ENCODE assay signal across 7 cellular contexts in genomic region chr17:18261659-18262058, GRCh38. TPM values are rescaled to one million over a fixed set of nuclear protein-coding genes. Genes with fewer than 3 reads are reported as not detected.
DNase-seq lines count a peak whose midpoint lies in the region; ATAC-seq and TF ChIP-seq lines count a peak whose summit lies in the region.

No MANE protein-coding gene starts in this region.

- DNase-seq in HFFc6, result no peak
- no peak for DNase-seq in activated CD8-positive, alpha-beta T cell treated with anti-CD3 and anti-CD28 coated beads, Interleukin-2, amount 10 ng/mL, durations not matched to agents 7 days and 5 days
- no peak for DNase-seq in stimulated activated naive B cell treated with anti-CD40 and anti-IgM and Interleukin-4, amounts not matched to agents 10 μg/mL and 1 μg/mL and 100 μg/mL, for 72 hours
- DNase-seq in cerebellum (ENCODE audit: low spot score), result no peak
- no peak for DNase-seq in NK-92 treated with Interleukin-12 subunit alpha and Interleukin-12 subunit beta, amount 100 ng/mL, for 24 hours (lab: John Stamatoyannopoulos, UW)
- DNase-seq in NCI-H524 treated with DMSO at 0.1 percent for 48 hours (lab: John Stamatoyannopoulos, UW), result no peak

- no peaks in the 10 kb centered on the region for H3K9me3 ChIP-seq in iPS-15b (ENCODE audit: control insufficient read depth, insufficient read depth, low read length)

- TF ChIP-seq CTCF in HFFc6 (IDR thresholded peaks at IDR 0.05), result no peak

- ATAC-seq in activated CD8-positive, alpha-beta T cell treated with anti-CD3 and anti-CD28 coated beads, Interleukin-2, amount 10 ng/mL, durations not matched to agents 7 days and 5 days, result no peak
- ATAC-seq in stimulated activated naive B cell treated with anti-CD40 and anti-IgM and Interleukin-4, amounts not matched to agents 10 μg/mL and 1 μg/mL and 100 μg/mL, for 72 hours (replicated peaks), result no peak

- peaks cover 5% of the 10 kb centered on the region; the same call in 1 of the 2 replicates for H3K36me3 Mint-ChIP-seq in HFFc6 (ENCODE audit: low read depth)
- peaks cover 11% of the 10 kb centered on the region for H3K36me3 Mint-ChIP-seq in activated CD8-positive, alpha-beta T cell treated with anti-CD3 and anti-CD28 coated beads, Interleukin-2, amount 10 ng/mL, durations not matched to agents 7 days and 5 days (ENCODE audit: low read depth)
- peaks cover 12 to 15% of the 10 kb centered on the region in 2 donors for H3K36me3 Mint-ChIP-seq in stimulated activated naive B cell treated with anti-CD40 and anti-IgM and Interleukin-4, amounts not matched to agents 10 μg/mL and 1 μg/mL and 100 μg/mL, for 72 hours

- POLR2A ChIA-PET in activated CD8-positive, alpha-beta T cell treated with anti-CD3 and anti-CD28 coated beads, Interleukin-2, amount 10 ng/mL, durations not matched to agents 7 days and 5 days (lab: Charles Lee), result no interaction called here

- peak overlapping the region; percentile 91 for H3K4me3 Mint-ChIP-seq in HFFc6
- peak overlapping the region; percentile 78 for H3K4me3 Mint-ChIP-seq in activated CD8-positive, alpha-beta T cell treated with anti-CD3 and anti-CD28 coated beads, Interleukin-2, amount 10 ng/mL, durations not matched to agents 7 days and 5 days
- peak overlapping the region; percentile 84 to 90 for H3K4me3 Mint-ChIP-seq in stimulated activated naive B cell treated with anti-CD40 and anti-IgM and Interleukin-4, amounts not matched to agents 10 μg/mL and 1 μg/mL and 100 μg/mL, for 72 hours

- H3K9me3 Mint-ChIP-seq in HFFc6, result no peaks in the 10 kb centered on the region
- no peaks in the 10 kb centered on the region for H3K9me3 Mint-ChIP-seq in activated CD8-positive, alpha-beta T cell treated with anti-CD3 and anti-CD28 coated beads, Interleukin-2, amount 10 ng/mL, durations not matched to agents 7 days and 5 days (ENCODE audit: insufficient read depth)
- H3K9me3 Mint-ChIP-seq in stimulated activated naive B cell treated with anti-CD40 and anti-IgM and Interleukin-4, amounts not matched to agents 10 μg/mL and 1 μg/mL and 100 μg/mL, for 72 hours, result no peaks in the 10 kb centered on the region

- H3K4me3 ChIP-seq in iPS-15b (ENCODE audit: low read depth, low read length), result peak overlapping the region; percentile 90

- H3K9ac ChIP-seq in iPS-15b (ENCODE audit: low read depth, low read length), result no peak overlapping the region

- CTCF ChIA-PET in activated CD8-positive, alpha-beta T cell treated with anti-CD3 and anti-CD28 coated beads, Interleukin-2, amount 10 ng/mL, durations not matched to agents 7 days and 5 days (lab: Charles Lee), result no interaction called here

- peaks cover 34% of the 10 kb centered on the region for H3K4me1 Mint-ChIP-seq in HFFc6 (ENCODE audit: low read depth)
- peaks cover 29% of the 10 kb centered on the region for H3K4me1 Mint-ChIP-seq in activated CD8-positive, alpha-beta T cell treated with anti-CD3 and anti-CD28 coated beads, Interleukin-2, amount 10 ng/mL, durations not matched to agents 7 days and 5 days (ENCODE audit: low read depth)
- H3K4me1 Mint-ChIP-seq in stimulated activated naive B cell treated with anti-CD40 and anti-IgM and Interleukin-4, amounts not matched to agents 10 μg/mL and 1 μg/mL and 100 μg/mL, for 72 hours, result peaks cover 26 to 50% of the 10 kb centered on the region in 2 donors

- no peaks in the 10 kb centered on the region for H3K27me3 Mint-ChIP-seq in HFFc6 (ENCODE audit: insufficient read depth)
- H3K27me3 Mint-ChIP-seq in activated CD8-positive, alpha-beta T cell treated with anti-CD3 and anti-CD28 coated beads, Interleukin-2, amount 10 ng/mL, durations not matched to agents 7 days and 5 days (ENCODE audit: low read depth), result no peaks in the 10 kb centered on the region
- no peaks in the 10 kb centered on the region for H3K27me3 Mint-ChIP-seq in stimulated activated naive B cell treated with anti-CD40 and anti-IgM and Interleukin-4, amounts not matched to agents 10 μg/mL and 1 μg/mL and 100 μg/mL, for 72 hours

- H3K4me1 ChIP-seq in iPS-15b (ENCODE audit: control insufficient read depth, insufficient read depth, low read length), result peaks cover 4% of the 10 kb centered on the region

- peak overlapping the region; percentile 90 for H3K27ac Mint-ChIP-seq in HFFc6
- H3K27ac Mint-ChIP-seq in activated CD8-positive, alpha-beta T cell treated with anti-CD3 and anti-CD28 coated beads, Interleukin-2, amount 10 ng/mL, durations not matched to agents 7 days and 5 days, result peak overlapping the region; percentile 87
- H3K27ac Mint-ChIP-seq in stimulated activated naive B cell treated with anti-CD40 and anti-IgM and Interleukin-4, amounts not matched to agents 10 μg/mL and 1 μg/mL and 100 μg/mL, for 72 hours, result peak overlapping the region; percentile 47

- H3K36me3 ChIP-seq in iPS-15b (ENCODE audit: control insufficient read depth, insufficient read depth, low read length), result peaks cover 24% of the 10 kb centered on the region

- no peaks in the 10 kb centered on the region for H3K27me3 ChIP-seq in iPS-15b (ENCODE audit: control insufficient read depth, insufficient read depth, low read length)

RNA-seq across cellular contexts. Expression of gene MIEF2, which starts 1.2 kb away (rescaled TPM):
- total RNA-seq in HFFc6 (2021; fragmentation: NEBNext Ultra II Directional; extraction: Animal tissue kit (Norgen Biotek cat#: 25700)), result 10 to 100 TPM; 13.3 to 19.9 (median 16.6) TPM
- total RNA-seq in activated CD8-positive, alpha-beta T cell treated with anti-CD3 and anti-CD28 coated beads, Interleukin-2, amount 10 ng/mL, durations not matched to agents 7 days and 5 days, result 10 to 100 TPM in 1 of 2 experiments, 1 to 10 TPM in 1; 9.0 to 11.1 TPM
- total RNA-seq in cerebellum, result 23.1 TPM

RNA-seq across cellular contexts. Expression of gene FLII, which starts 3.1 kb away (rescaled TPM):
- 100 to 1,000 TPM; 347 to 472 (median 438) TPM for total RNA-seq in HFFc6 (2021; fragmentation: NEBNext Ultra II Directional; extraction: Animal tissue kit (Norgen Biotek cat#: 25700))
- total RNA-seq in activated CD8-positive, alpha-beta T cell treated with anti-CD3 and anti-CD28 coated beads, Interleukin-2, amount 10 ng/mL, durations not matched to agents 7 days and 5 days, result 100 to 1,000 TPM; 338 to 364 TPM
- total RNA-seq in cerebellum, result 53.4 TPM

RNA-seq across cellular contexts. Expression of gene LLGL1, which starts 36.2 kb away (rescaled TPM):
- total RNA-seq in HFFc6 (2021; fragmentation: NEBNext Ultra II Directional; extraction: Animal tissue kit (Norgen Biotek cat#: 25700)), result 10 to 100 TPM; 38.0 to 50.8 (median 41.0) TPM
- 10 to 100 TPM; 27.1 to 27.3 TPM for total RNA-seq in activated CD8-positive, alpha-beta T cell treated with anti-CD3 and anti-CD28 coated beads, Interleukin-2, amount 10 ng/mL, durations not matched to agents 7 days and 5 days
- 49.8 TPM for total RNA-seq in cerebellum

RNA-seq across cellular contexts. Expression of gene TOP3A, which starts 53.1 kb away (rescaled TPM):
- total RNA-seq in HFFc6 (2021; fragmentation: NEBNext Ultra II Directional; extraction: Animal tissue kit (Norgen Biotek cat#: 25700)), result 10 to 100 TPM; 23.0 to 26.4 (median 24.0) TPM
- total RNA-seq in activated CD8-positive, alpha-beta T cell treated with anti-CD3 and anti-CD28 coated beads, Interleukin-2, amount 10 ng/mL, durations not matched to agents 7 days and 5 days, result 10 to 100 TPM; 75.9 to 77.3 TPM
- 46.9 TPM for total RNA-seq in cerebellum

RNA-seq across cellular contexts. Expression of gene SMCR8, which starts 53.4 kb away (rescaled TPM):
- total RNA-seq in HFFc6 (2021; fragmentation: NEBNext Ultra II Directional; extraction: Animal tissue kit (Norgen Biotek cat#: 25700)), result 10 to 100 TPM; 13.9 to 16.9 (median 15.5) TPM
- 10 to 100 TPM; 23.7 TPM for total RNA-seq in activated CD8-positive, alpha-beta T cell treated with anti-CD3 and anti-CD28 coated beads, Interleukin-2, amount 10 ng/mL, durations not matched to agents 7 days and 5 days
- 11.5 TPM for total RNA-seq in cerebellum
